In genomic region chr21:43754948-43755781, GRCh38 we compare ENCODE assay signal across 2 cellular contexts.
TF ChIP-seq lines count a peak whose summit lies in the region.

No MANE protein-coding gene starts in this region.

TF ChIP-seq in IMR-90, 13 proteins besides CTCF, POLR2A, EP300 and RAD21:
- TF ChIP-seq NFE2L2 (IDR thresholded peaks at IDR 0.05; ENCODE audit: low read depth, low read length) (no peak), FOS (IDR thresholded peaks at IDR 0.05; ENCODE audit: low read depth, low read length) (0 out of 2 replicates have a peak, but pooled peaks have one; percentile 35), RCOR1 (IDR thresholded peaks at IDR 0.05; ENCODE audit: insufficient replicate concordance, low read length) (no peak)

TF ChIP-seq in liver, 16 proteins besides CTCF, POLR2A, EP300 and RAD21:
- TF ChIP-seq HNF4G (IDR thresholded peaks at IDR 0.05) (no peak), EGR1 (IDR thresholded peaks at IDR 0.05; ENCODE audit: low read depth in 2 of 2) (no peak), HNF4A (conservative IDR thresholded peaks at IDR 0.05) (no peak), FOXA1 (IDR thresholded peaks at IDR 0.05) (no peak), REST (IDR thresholded peaks at IDR 0.05) (no peak), SP1 (IDR thresholded peaks at IDR 0.05) (peak; percentile 83)
